18 cellular contexts compared by ENCODE assay signal in genomic region chr6:96604420-96604819, GRCh38. TPM values are rescaled to one million over a fixed set of nuclear protein-coding genes. Genes with fewer than 3 reads are reported as not detected.
"Had no signal": no experiment of that assay in that cellular context is flagged by ENCODE, and none has a peak within 500 bp of the region (broad histone marks: within the 10 kb centered on the region; RNA-seq: fewer than 3 reads in every experiment).

No MANE protein-coding gene starts in this region.

- H3K4me3 Mint-ChIP-seq: activated B cell treated with CpG ODN at 0.5 μM for 24 hours; activated CD8-positive, alpha-beta T cell treated with anti-CD3 and anti-CD28 coated beads for 36 hours; activated T-cell treated with anti-CD3 and anti-CD28 coated beads, Interleukin-2, amount 50 U/mL, for 4 hours; dendritic cell treated with granulocyte-macrophage colony-stimulating factor and Interleukin-4, amounts not matched to agents 40 ng/mL and 50 ng/mL, for 4 days; natural killer cell had no signal

- H3K27me3 Mint-ChIP-seq: dendritic cell treated with granulocyte-macrophage colony-stimulating factor and Interleukin-4, amounts not matched to agents 40 ng/mL and 50 ng/mL, for 4 days had no signal

- H3K27ac Mint-ChIP-seq: activated B cell treated with CpG ODN at 0.5 μM for 24 hours; activated CD8-positive, alpha-beta T cell treated with anti-CD3 and anti-CD28 coated beads for 36 hours; dendritic cell treated with granulocyte-macrophage colony-stimulating factor and Interleukin-4, amounts not matched to agents 40 ng/mL and 50 ng/mL, for 4 days; natural killer cell had no signal

- ATAC-seq: activated CD8-positive, alpha-beta T cell treated with anti-CD3 and anti-CD28 coated beads for 36 hours; activated T-cell treated with anti-CD3 and anti-CD28 coated beads, Interleukin-2, amount 50 U/mL, for 4 hours; foreskin keratinocyte; natural killer cell had no signal

- H3K9me3 Mint-ChIP-seq: activated B cell treated with CpG ODN at 0.5 μM for 24 hours; activated CD8-positive, alpha-beta T cell treated with anti-CD3 and anti-CD28 coated beads for 36 hours; activated T-cell treated with anti-CD3 and anti-CD28 coated beads, Interleukin-2, amount 50 U/mL, for 4 hours; dendritic cell treated with granulocyte-macrophage colony-stimulating factor and Interleukin-4, amounts not matched to agents 40 ng/mL and 50 ng/mL, for 4 days had no signal

- H3K4me1 Mint-ChIP-seq: natural killer cell had no signal

- DNase-seq: activated B cell treated with CpG ODN at 0.5 μM for 24 hours; activated CD4-positive, alpha-beta T cell treated with anti-CD3 and anti-CD28 coated beads for 48 hours; activated CD8-positive, alpha-beta T cell treated with anti-CD3 and anti-CD28 coated beads for 36 hours; activated effector memory CD4-positive, alpha-beta T cell treated with Interleukin-2 at 50 U/mL for 16 hours; activated naive CD4-positive, alpha-beta T cell treated with anti-CD3 and anti-CD28 coated beads, Interleukin-2, amount 50 U/mL, for 16 hours; activated T-cell treated with anti-CD3 and anti-CD28 coated beads, Interleukin-2, amount 50 U/mL, for 4 hours; effector memory CD4-positive, alpha-beta T cell; foreskin keratinocyte; mesenchymal stem cell; natural killer cell; stimulated activated CD4-positive, alpha-beta T cell treated with anti-CD3 and anti-CD28 coated beads, Interleukin-2, amount 100 ng/mL, for 48 hours; stimulated activated naive CD4-positive, alpha-beta T cell; substantia nigra; trophoblast cell had no signal

- H3K36me3 Mint-ChIP-seq: natural killer cell had no signal

RNA-seq across cellular contexts. Expression of gene FHL5, which starts 41.5 kb away (rescaled TPM):
- total RNA-seq: activated B cell treated with CpG ODN at 0.5 μM for 24 hours; activated CD8-positive, alpha-beta T cell treated with anti-CD3 and anti-CD28 coated beads for 36 hours; activated T-cell treated with anti-CD3 and anti-CD28 coated beads, Interleukin-2, amount 50 U/mL, for 4 hours; astrocyte; bronchial epithelial cell; foreskin keratinocyte; natural killer cell; renal cortical epithelial cell had no signal
